8 cellular contexts compared by ENCODE assay signal in the genomic region with DNA sequence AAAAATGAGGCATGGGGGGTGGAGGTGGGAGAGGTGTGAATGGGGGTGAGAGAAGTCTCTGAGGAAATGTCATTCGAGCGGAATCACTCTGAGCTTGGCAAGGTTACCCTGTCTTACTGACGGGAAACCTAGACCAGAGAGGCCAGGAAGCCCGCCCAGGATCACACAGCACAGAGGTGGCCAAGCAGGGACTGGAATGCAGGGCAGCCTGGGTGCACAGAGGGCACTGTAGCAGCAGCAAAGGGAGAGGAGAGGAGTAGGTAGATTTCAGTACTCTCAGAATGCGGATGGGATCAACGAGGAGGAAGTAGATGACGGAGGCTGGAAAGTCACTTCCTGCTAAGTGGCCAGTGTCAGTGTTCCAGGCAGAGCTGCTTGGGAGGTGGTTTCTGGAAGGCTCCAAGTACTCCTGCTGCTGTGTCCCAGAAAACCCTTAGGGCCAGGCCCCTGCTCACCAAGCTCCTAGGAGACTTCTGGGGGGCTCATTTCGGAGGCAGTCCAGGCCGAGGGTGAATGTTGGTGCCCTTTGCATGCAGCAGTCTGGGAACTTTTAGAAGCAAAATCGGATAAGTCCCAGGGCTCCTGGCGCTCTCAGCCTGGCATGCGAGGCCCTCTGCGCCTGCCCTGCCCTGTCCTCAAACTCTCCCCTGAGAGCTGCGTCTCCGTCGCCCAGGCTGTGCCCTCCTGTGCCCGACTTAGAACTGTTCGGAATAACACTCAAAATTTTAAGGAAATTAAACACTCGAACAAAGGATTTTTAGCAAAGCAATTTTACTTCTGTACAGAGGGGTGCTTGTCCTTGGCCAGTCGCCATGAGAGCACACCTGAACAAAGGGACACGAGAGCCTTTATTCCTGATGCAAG. TPM values are rescaled to one million over a fixed set of nuclear protein-coding genes. Genes with fewer than 3 reads are reported as not detected.
DNase-seq lines count a peak whose midpoint lies in the region; ATAC-seq and TF ChIP-seq lines count a peak whose summit lies in the region.

No MANE protein-coding gene starts in this region.

- H3K27ac ChIP-seq in fibroblast of lung (ENCODE audit: insufficient read depth, low read length) (peak overlapping the region; percentile 4), osteoblast (ENCODE audit: low read depth, low read length) (no peak overlapping the region)

- H3K9me3 ChIP-seq in fibroblast of lung (ENCODE audit: control insufficient read depth, insufficient read depth, low read depth, low read length) (no peaks in the 10 kb centered on the region), osteoblast (ENCODE audit: low read depth, low read length) (no peaks in the 10 kb centered on the region)

- H3K79me2 ChIP-seq in fibroblast of lung (ENCODE audit: control insufficient read depth, insufficient read depth, low read length) (peaks cover 54% of the 10 kb centered on the region), osteoblast (ENCODE audit: insufficient read depth, low read length) (peaks cover 97% of the 10 kb centered on the region)

- DNase-seq in CD1c-positive myeloid dendritic cell (ENCODE audit: extremely low spot score), result peak; percentile 75
- DNase-seq in SKM-1 treated with dmso at 0.1 percent for 144 hours (lab: John Stamatoyannopoulos, UW; ENCODE audit: unreplicated experiment), result peak; percentile 46
- DNase-seq in fibroblast of lung (ENCODE audit: low read depth in 2 of 2), result no peak
- peak; percentile 76 for DNase-seq in osteoblast (ENCODE audit: insufficient read length, low spot score, missing footprints)
- DNase-seq in NCI-H1092 treated with DMSO at 0.1 percent for 48 hours (lab: John Stamatoyannopoulos, UW), result no peak
- no peak for DNase-seq in GOT3 (lab: John Stamatoyannopoulos, UW)

- H3K4me3 ChIP-seq in fibroblast of lung (replicated peaks in 1 of 4; ENCODE audit: control extremely low read depth in 1 of 4, insufficient read depth in 1 of 4, low read depth in 3 of 4, low read length in 4 of 4), result no peak overlapping the region
- H3K4me3 ChIP-seq in osteoblast (ENCODE audit: insufficient read depth, low read length), result no peak overlapping the region

- no peaks in the 10 kb centered on the region for H4K20me1 ChIP-seq in fibroblast of lung (ENCODE audit: control insufficient read depth, extremely low read depth, insufficient read depth, low read length)
- peaks cover 72% of the 10 kb centered on the region for H4K20me1 ChIP-seq in osteoblast (ENCODE audit: insufficient read depth, low read length)

- peaks cover 15% of the 10 kb centered on the region for H3K4me1 ChIP-seq in fibroblast of lung (ENCODE audit: control insufficient read depth, extremely low read depth, insufficient read depth, low read length)
- H3K4me1 ChIP-seq in osteoblast (ENCODE audit: insufficient read depth, low read length), result peaks cover 14% of the 10 kb centered on the region

- H3K36me3 ChIP-seq in fibroblast of lung (ENCODE audit: control insufficient read depth, insufficient read depth, low read length) (no peaks in the 10 kb centered on the region), osteoblast (ENCODE audit: insufficient read depth, low read length) (no peaks in the 10 kb centered on the region)

- TF ChIP-seq CTCF in fibroblast of lung (conservative IDR thresholded peaks at IDR 0.05 in 1 of 2, IDR thresholded peaks at IDR 0.05 in 1 of 2; ENCODE audit: low read depth in 1 of 2, low read length in 2 of 2), result no peak
- TF ChIP-seq CTCF in osteoblast (IDR thresholded peaks at IDR 0.05; ENCODE audit: extremely low read depth, low read depth, low read length), result no peak

- no peak overlapping the region for H3K9ac ChIP-seq in fibroblast of lung (ENCODE audit: insufficient read depth, low read length)

- no peak for ATAC-seq in GM18511 (IDR thresholded peaks at IDR 0.05; ENCODE audit: unreplicated experiment)
- no peak for ATAC-seq in GM18873 (IDR thresholded peaks at IDR 0.05; ENCODE audit: low FRiP score, unreplicated experiment)

- H3K27me3 ChIP-seq in fibroblast of lung (ENCODE audit: control insufficient read depth, insufficient read depth, low read length), result no peaks in the 10 kb centered on the region
- H3K27me3 ChIP-seq in osteoblast (ENCODE audit: insufficient read depth, low read length), result no peaks in the 10 kb centered on the region

- no peak overlapping the region for H2AFZ ChIP-seq in fibroblast of lung (ENCODE audit: low read length)
- H2AFZ ChIP-seq in osteoblast (ENCODE audit: low read length), result no peak overlapping the region

- no peak overlapping the region for H3K4me2 ChIP-seq in fibroblast of lung (ENCODE audit: extremely low read depth, insufficient read depth, low read length)
- H3K4me2 ChIP-seq in osteoblast (ENCODE audit: insufficient read depth, low read length), result no peak overlapping the region

RNA-seq across cellular contexts. Expression of gene DNM2, which starts 33.5 kb away (rescaled TPM):
- 52.9 and 76.8 TPM in 2 replicates for total RNA-seq in fibroblast of lung
- 42.6 and 48.6 TPM in 2 replicates for polyA plus RNA-seq in fibroblast of lung
- 63.1 and 73.7 TPM in 2 replicates for polyA plus RNA-seq in fibroblast of lung (2012)
- 152 and 202 TPM in 2 replicates for polyA minus RNA-seq in fibroblast of lung (ENCODE audit: low replicate concordance)
- 89.6 and 102 TPM in 2 replicates for total RNA-seq in osteoblast

RNA-seq across cellular contexts. Expression of gene QTRT1, which starts 50.1 kb away (rescaled TPM):
- 27.7 and 29.1 TPM in 2 replicates for total RNA-seq in fibroblast of lung
- 21.1 and 22.6 TPM in 2 replicates for polyA plus RNA-seq in fibroblast of lung
- polyA plus RNA-seq in fibroblast of lung (2012), result 33.6 and 39.4 TPM in 2 replicates
- 2.8 and 18.1 TPM in 2 replicates for polyA minus RNA-seq in fibroblast of lung (ENCODE audit: low replicate concordance)
- 34.0 and 36.5 TPM in 2 replicates for total RNA-seq in osteoblast

Comparison
In these comparisons a context has a peak if more than half of its experiments do, and no peak if none do; other contexts are left out.
1. DNase-seq: peak in CD1c-positive myeloid dendritic cell (single experiment), SKM-1 treated with dmso at 0.1 percent for 144 hours (single experiment) and osteoblast (single experiment); none in fibroblast of lung (0 of 2), NCI-H1092 treated with DMSO at 0.1 percent for 48 hours (single experiment) and GOT3 (single experiment).